In the genomic region with DNA sequence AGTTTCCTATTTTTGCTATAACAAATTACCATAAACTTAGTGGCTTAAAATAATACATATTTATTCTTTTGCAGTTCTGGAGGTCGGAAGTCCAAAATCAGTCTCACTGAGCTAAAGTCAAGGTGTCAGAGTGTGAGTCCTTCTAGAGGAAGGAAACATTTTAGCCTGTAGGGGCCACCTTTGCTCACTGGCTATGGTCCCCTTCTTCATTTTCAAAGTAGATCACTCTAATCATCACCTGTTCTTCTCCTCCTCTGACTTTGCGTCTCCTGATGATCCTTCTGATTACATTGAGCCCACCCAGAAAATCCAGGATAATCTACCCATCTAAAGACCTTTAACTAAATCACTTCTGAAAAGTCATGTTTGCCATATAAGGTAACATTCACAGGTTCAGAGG, we compare ENCODE assay signal across 37 cellular contexts.
"Had no signal": no experiment of that assay in that cellular context is flagged by ENCODE, and none has a peak within 500 bp of the region (broad histone marks: within the 10 kb centered on the region; RNA-seq: fewer than 3 reads in every experiment).

No MANE protein-coding gene starts in this region.

- ATAC-seq: activated naive CD4-positive, alpha-beta T cell treated with anti-CD3 and anti-CD28 coated beads, Interleukin-2, amount 50 U/mL, for 72 hours; activated naive CD8-positive, alpha-beta T cell treated with anti-CD3 and anti-CD28 coated beads, Interleukin-2, amount 50 U/mL, for 24 hours; activated T-cell treated with anti-CD3 and anti-CD28 coated beads, Interleukin-2, amount 50 U/mL, for 4 hours; activated T-cell treated with anti-CD3 and anti-CD28 coated beads, Interleukin-2, amount 50 U/mL, for 72 hours; activated T-helper 17 cell treated with anti-CD3 and anti-CD28 coated beads, Interleukin-2, amount 50 U/mL, for 72 hours; body of pancreas had no signal

- H3K4me3 Mint-ChIP-seq: activated naive CD4-positive, alpha-beta T cell treated with anti-CD3 and anti-CD28 coated beads for 36 hours; activated naive CD4-positive, alpha-beta T cell treated with anti-CD3 and anti-CD28 coated beads, Interleukin-2, amount 10 ng/mL, durations not matched to agents 7 days and 5 days; activated naive CD4-positive, alpha-beta T cell treated with anti-CD3 and anti-CD28 coated beads, Interleukin-2, amount 50 U/mL, for 24 hours; activated naive CD8-positive, alpha-beta T cell; activated naive CD8-positive, alpha-beta T cell treated with anti-CD3 and anti-CD28 coated beads for 36 hours; activated naive CD8-positive, alpha-beta T cell treated with anti-CD3 and anti-CD28 coated beads, Interleukin-2, amount 10 ng/mL, durations not matched to agents 7 days and 5 days; activated naive CD8-positive, alpha-beta T cell treated with anti-CD3 and anti-CD28 coated beads, Interleukin-2, amount 50 U/mL, for 24 hours; activated T-cell treated with anti-CD3 and anti-CD28 coated beads, Interleukin-2, amount 50 U/mL, for 24 hours; activated T-cell treated with anti-CD3 and anti-CD28 coated beads, Interleukin-2, amount 50 U/mL, for 4 hours; activated T-cell treated with anti-CD3 and anti-CD28 coated beads, Interleukin-2, amount 50 U/mL, for 72 hours; activated T-helper 1 cell treated with anti-CD3 and anti-CD28 coated beads, Interleukin-12 subunit alpha, Interleukin-12 subunit beta, Interleukin-2, Interleukin-4 antibody, amounts not matched to agents 30 ng/mL and 10 ng/mL and 1 ng/mL, durations not matched to agents 14 hours and 24 hours and 36 hours; activated T-helper 17 cell treated with anti-CD3 and anti-CD28 coated beads, Interleukin-2, amount 50 U/mL, for 72 hours; brain; central memory CD8-positive, alpha-beta T cell had no signal

- H3K9me3 ChIP-seq: adrenal gland, ascending aorta, body of pancreas, breast epithelium had no signal

- DNase-seq: activated effector memory CD4-positive, alpha-beta T cell treated with anti-CD3 and anti-CD28 coated beads, Interleukin-2, amount 50 U/mL, for 16 hours; activated effector memory CD4-positive, alpha-beta T cell treated with Interleukin-2 at 50 U/mL for 16 hours; activated gamma-delta T cell; activated gamma-delta T cell treated with Interleukin-2 at 50 U/mL for 16 hours; activated naive CD4-positive, alpha-beta T cell; activated naive CD4-positive, alpha-beta T cell treated with anti-CD3 and anti-CD28 coated beads for 36 hours; activated naive CD4-positive, alpha-beta T cell treated with anti-CD3 and anti-CD28 coated beads, Interleukin-2, amount 10 ng/mL, durations not matched to agents 7 days and 5 days; activated naive CD4-positive, alpha-beta T cell treated with anti-CD3 and anti-CD28 coated beads, Interleukin-2, amount 50 U/mL, for 16 hours; activated naive CD4-positive, alpha-beta T cell treated with Interleukin-2 at 50 U/mL for 16 hours; activated naive CD8-positive, alpha-beta T cell treated with anti-CD3 and anti-CD28 coated beads for 36 hours; activated naive CD8-positive, alpha-beta T cell treated with anti-CD3 and anti-CD28 coated beads, Interleukin-2, amount 10 ng/mL, durations not matched to agents 7 days and 5 days; activated naive CD8-positive, alpha-beta T cell treated with anti-CD3 and anti-CD28 coated beads, Interleukin-2, amount 50 U/mL, for 24 hours; activated T-cell treated with anti-CD3 and anti-CD28 coated beads, Interleukin-2, amount 50 U/mL, for 1 hour; activated T-cell treated with anti-CD3 and anti-CD28 coated beads, Interleukin-2, amount 50 U/mL, for 24 hours; activated T-cell treated with anti-CD3 and anti-CD28 coated beads, Interleukin-2, amount 50 U/mL, for 4 hours; activated T-cell treated with anti-CD3 and anti-CD28 coated beads, Interleukin-2, amount 50 U/mL, for 48 hours; activated T-cell treated with anti-CD3 and anti-CD28 coated beads, Interleukin-2, amount 50 U/mL, for 72 hours; adrenal gland; amniotic stem cell; amygdala; anterior cingulate cortex; aorta; body of pancreas; brain microvascular endothelial cell; caudate nucleus; cerebellar nuclear complex had no signal

- H3K27me3 ChIP-seq: adrenal gland, ascending aorta, body of pancreas, brain microvascular endothelial cell, breast epithelium, cardiac muscle cell had no signal

- H3K4me3 ChIP-seq: adrenal gland, ascending aorta, body of pancreas, breast epithelium, cardiac muscle cell had no signal

- H3K27ac Mint-ChIP-seq: activated naive CD4-positive, alpha-beta T cell treated with anti-CD3 and anti-CD28 coated beads for 36 hours; activated naive CD4-positive, alpha-beta T cell treated with anti-CD3 and anti-CD28 coated beads, Interleukin-2, amount 10 ng/mL, durations not matched to agents 7 days and 5 days; activated naive CD4-positive, alpha-beta T cell treated with anti-CD3 and anti-CD28 coated beads, Interleukin-2, amount 50 U/mL, for 24 hours; activated naive CD4-positive, alpha-beta T cell treated with anti-CD3 and anti-CD28 coated beads, Interleukin-2, amount 50 U/mL, for 72 hours; activated naive CD8-positive, alpha-beta T cell; activated naive CD8-positive, alpha-beta T cell treated with anti-CD3 and anti-CD28 coated beads for 36 hours; activated naive CD8-positive, alpha-beta T cell treated with anti-CD3 and anti-CD28 coated beads, Interleukin-2, amount 10 ng/mL, durations not matched to agents 7 days and 5 days; activated naive CD8-positive, alpha-beta T cell treated with anti-CD3 and anti-CD28 coated beads, Interleukin-2, amount 50 U/mL, for 24 hours; activated T-cell treated with anti-CD3 and anti-CD28 coated beads, Interleukin-2, amount 50 U/mL, for 24 hours; activated T-cell treated with anti-CD3 and anti-CD28 coated beads, Interleukin-2, amount 50 U/mL, for 72 hours; activated T-helper 1 cell treated with anti-CD3 and anti-CD28 coated beads, Interleukin-12 subunit alpha, Interleukin-12 subunit beta, Interleukin-2, Interleukin-4 antibody, amounts not matched to agents 30 ng/mL and 10 ng/mL and 1 ng/mL, durations not matched to agents 14 hours and 24 hours and 36 hours; activated T-helper 17 cell treated with anti-CD3 and anti-CD28 coated beads, Interleukin-2, amount 50 U/mL, for 72 hours; activated T-helper 2 cell treated with anti-CD3 and anti-CD28 coated beads, Interferon-gamma antibody, Interleukin-2, Interleukin-4, amounts not matched to agents 10 μg/mL and 5 μg/mL and 100 μg/mL, durations not matched to agents 14 hours and 24 hours and 36 hours; brain had no signal

- H3K4me1 ChIP-seq: adrenal gland, ascending aorta, body of pancreas, breast epithelium had no signal

- H3K36me3 ChIP-seq: adrenal gland, ascending aorta, brain microvascular endothelial cell, breast epithelium, cardiac muscle cell had no signal

- H3K27me3 Mint-ChIP-seq: activated naive CD4-positive, alpha-beta T cell treated with anti-CD3 and anti-CD28 coated beads, Interleukin-2, amount 10 ng/mL, durations not matched to agents 7 days and 5 days; activated naive CD4-positive, alpha-beta T cell treated with anti-CD3 and anti-CD28 coated beads, Interleukin-2, amount 50 U/mL, for 24 hours; activated naive CD8-positive, alpha-beta T cell treated with anti-CD3 and anti-CD28 coated beads for 36 hours; activated naive CD8-positive, alpha-beta T cell treated with anti-CD3 and anti-CD28 coated beads, Interleukin-2, amount 10 ng/mL, durations not matched to agents 7 days and 5 days; activated naive CD8-positive, alpha-beta T cell treated with anti-CD3 and anti-CD28 coated beads, Interleukin-2, amount 50 U/mL, for 24 hours; activated T-cell treated with anti-CD3 and anti-CD28 coated beads, Interleukin-2, amount 50 U/mL, for 24 hours; activated T-helper 17 cell treated with anti-CD3 and anti-CD28 coated beads, Interleukin-2, amount 50 U/mL, for 72 hours; central memory CD8-positive, alpha-beta T cell had no signal

- H3K36me3 Mint-ChIP-seq: activated naive CD4-positive, alpha-beta T cell treated with anti-CD3 and anti-CD28 coated beads, Interleukin-2, amount 10 ng/mL, durations not matched to agents 7 days and 5 days; activated naive CD4-positive, alpha-beta T cell treated with anti-CD3 and anti-CD28 coated beads, Interleukin-2, amount 50 U/mL, for 24 hours; activated naive CD8-positive, alpha-beta T cell; activated naive CD8-positive, alpha-beta T cell treated with anti-CD3 and anti-CD28 coated beads for 36 hours; activated naive CD8-positive, alpha-beta T cell treated with anti-CD3 and anti-CD28 coated beads, Interleukin-2, amount 10 ng/mL, durations not matched to agents 7 days and 5 days; brain had no signal

- H3K27ac ChIP-seq: adrenal gland, ascending aorta, body of pancreas, brain microvascular endothelial cell, breast epithelium, cardiac muscle cell had no signal

- H3K4me1 Mint-ChIP-seq: activated naive CD4-positive, alpha-beta T cell treated with anti-CD3 and anti-CD28 coated beads, Interleukin-2, amount 10 ng/mL, durations not matched to agents 7 days and 5 days; activated naive CD4-positive, alpha-beta T cell treated with anti-CD3 and anti-CD28 coated beads, Interleukin-2, amount 50 U/mL, for 24 hours; activated naive CD8-positive, alpha-beta T cell treated with anti-CD3 and anti-CD28 coated beads for 36 hours; activated naive CD8-positive, alpha-beta T cell treated with anti-CD3 and anti-CD28 coated beads, Interleukin-2, amount 10 ng/mL, durations not matched to agents 7 days and 5 days; activated naive CD8-positive, alpha-beta T cell treated with anti-CD3 and anti-CD28 coated beads, Interleukin-2, amount 50 U/mL, for 24 hours; activated T-helper 17 cell treated with anti-CD3 and anti-CD28 coated beads, Interleukin-2, amount 50 U/mL, for 72 hours; central memory CD8-positive, alpha-beta T cell had no signal
